24 cellular contexts compared by ENCODE assay signal in genomic region chr18:30175061-30175574, GRCh38.
DNase-seq lines count a peak whose midpoint lies in the region; ATAC-seq and TF ChIP-seq lines count a peak whose summit lies in the region.
"Had no signal": no experiment of that assay in that cellular context is flagged by ENCODE, and none has a peak within 500 bp of the region (broad histone marks: within the 10 kb centered on the region; RNA-seq: fewer than 3 reads in every experiment).

No MANE protein-coding gene starts in this region.

- H2BK5ac ChIP-seq in mesenchymal stem cell (ENCODE audit: low read depth, low read length, poor library complexity, severe bottlenecking) = no peak overlapping the region

- H3K4me3 ChIP-seq in mesenchymal stem cell (ENCODE audit: insufficient read depth in 1 of 2, low read depth in 1 of 2, low read length in 2 of 2) = no peak overlapping the region
- H3K4me3 ChIP-seq: GM23248 had no signal

- no peak overlapping the region for H2BK12ac ChIP-seq in mesenchymal stem cell (ENCODE audit: low read length in 2 of 2)

- no peak overlapping the region for H3K4me2 ChIP-seq in mesenchymal stem cell (ENCODE audit: low read length, poor library complexity, severe bottlenecking)
- H3K4me2 ChIP-seq: KMS-11 had no signal

- no peak overlapping the region for H2BK120ac ChIP-seq in mesenchymal stem cell (ENCODE audit: low read depth, low read length)

- ATAC-seq in natural killer cell = no peak
- ATAC-seq in natural killer cell treated with Interleukin-12 subunit alpha and Interleukin-12 subunit beta and Interleukin-15 and Interleukin-18, amount 100 ng/mL, for 72 hours = no peak
- ATAC-seq: HepG2 had no signal

- H3K4me1 Mint-ChIP-seq in natural killer cell = no peaks in the 10 kb centered on the region
- H3K4me1 Mint-ChIP-seq in natural killer cell treated with Interleukin-12 subunit alpha and Interleukin-12 subunit beta and Interleukin-15 and Interleukin-18, amount 100 ng/mL, for 72 hours (ENCODE audit: low read depth in 2 of 2) = no peaks in the 10 kb centered on the region
- no peaks in the 10 kb centered on the region for H3K4me1 Mint-ChIP-seq in activated CD4-positive, alpha-beta T cell treated with anti-CD3 and anti-CD28 coated beads, Interleukin-2, amount 10 ng/mL, durations not matched to agents 24 days and 14 days
- H3K4me1 Mint-ChIP-seq: CD4-positive, CD25-positive, alpha-beta regulatory T cell; H9 had no signal

- no peak overlapping the region for H3K14ac ChIP-seq in mesenchymal stem cell (ENCODE audit: low read length in 2 of 2)

- H3K27ac ChIP-seq in mesenchymal stem cell (ENCODE audit: low read length, poor library complexity, severe bottlenecking) = no peak overlapping the region
- H3K27ac ChIP-seq: GM23248, KMS-11 had no signal

- H3K36me3 Mint-ChIP-seq in natural killer cell = peaks cover 7% of the 10 kb centered on the region
- H3K36me3 Mint-ChIP-seq in natural killer cell treated with Interleukin-12 subunit alpha and Interleukin-12 subunit beta and Interleukin-15 and Interleukin-18, amount 100 ng/mL, for 72 hours = peaks cover 10% of the 10 kb centered on the region
- H3K36me3 Mint-ChIP-seq in activated CD4-positive, alpha-beta T cell treated with anti-CD3 and anti-CD28 coated beads, Interleukin-2, amount 10 ng/mL, durations not matched to agents 24 days and 14 days (ENCODE audit: low read depth) = no peaks in the 10 kb centered on the region
- H3K36me3 Mint-ChIP-seq: CD4-positive, CD25-positive, alpha-beta regulatory T cell had no signal

- H2AK5ac ChIP-seq in mesenchymal stem cell (ENCODE audit: low read length, severe bottlenecking) = peak overlapping the region; percentile 76

- no peak overlapping the region for H3K4ac ChIP-seq in mesenchymal stem cell (ENCODE audit: low read depth in 1 of 2, low read length in 2 of 2)

- no peak overlapping the region for H3K23ac ChIP-seq in mesenchymal stem cell (ENCODE audit: low read length in 2 of 2)

- H3K4me3 Mint-ChIP-seq in natural killer cell = no peak overlapping the region
- H3K4me3 Mint-ChIP-seq in natural killer cell treated with Interleukin-12 subunit alpha and Interleukin-12 subunit beta and Interleukin-15 and Interleukin-18, amount 100 ng/mL, for 72 hours = no peak overlapping the region
- no peak overlapping the region for H3K4me3 Mint-ChIP-seq in activated CD4-positive, alpha-beta T cell treated with anti-CD3 and anti-CD28 coated beads, Interleukin-2, amount 10 ng/mL, durations not matched to agents 24 days and 14 days
- H3K4me3 Mint-ChIP-seq: CD4-positive, CD25-positive, alpha-beta regulatory T cell; H9; HFFc6 had no signal

- H3K9ac ChIP-seq in mesenchymal stem cell (ENCODE audit: low read length) = no peak overlapping the region
- H3K9ac ChIP-seq: GM23248, KMS-11 had no signal

- peaks cover 7 to 14% of the 10 kb centered on the region in 2 donors for H3K9me3 Mint-ChIP-seq in natural killer cell
- H3K9me3 Mint-ChIP-seq in natural killer cell treated with Interleukin-12 subunit alpha and Interleukin-12 subunit beta and Interleukin-15 and Interleukin-18, amount 100 ng/mL, for 72 hours = peaks cover 11% of the 10 kb centered on the region
- H3K9me3 Mint-ChIP-seq in activated CD4-positive, alpha-beta T cell treated with anti-CD3 and anti-CD28 coated beads, Interleukin-2, amount 10 ng/mL, durations not matched to agents 24 days and 14 days = peaks cover 9% of the 10 kb centered on the region

- H3K79me1 ChIP-seq in mesenchymal stem cell (replicated peaks; ENCODE audit: low read length, poor library complexity, severe bottlenecking) = no peaks in the 10 kb centered on the region

- H3K27ac Mint-ChIP-seq in natural killer cell = no peak overlapping the region
- no peak overlapping the region for H3K27ac Mint-ChIP-seq in natural killer cell treated with Interleukin-12 subunit alpha and Interleukin-12 subunit beta and Interleukin-15 and Interleukin-18, amount 100 ng/mL, for 72 hours
- H3K27ac Mint-ChIP-seq in activated CD4-positive, alpha-beta T cell treated with anti-CD3 and anti-CD28 coated beads, Interleukin-2, amount 10 ng/mL, durations not matched to agents 24 days and 14 days = no peak overlapping the region
- H3K27ac Mint-ChIP-seq: CD4-positive, CD25-positive, alpha-beta regulatory T cell; H9; HFFc6 had no signal

- H3K36me3 ChIP-seq in mesenchymal stem cell (ENCODE audit: control insufficient read depth in 1 of 2, insufficient read depth in 2 of 2, low read depth in 1 of 2, low read length in 2 of 2) = peaks cover 0 to 5% of the 10 kb centered on the region in 2 experiments
- H3K36me3 ChIP-seq: BE2C had no signal

- WGBS in mesenchymal stem cell = 99% methylated on average over 48 of the region's 52 CpGs

- DNase-seq in natural killer cell (peak; percentile 14), HuH-7.5 (ENCODE audit: low spot score) (peak; percentile 1), mesenchymal stem cell (no peak)
- DNase-seq in natural killer cell treated with Interleukin-12 subunit alpha and Interleukin-12 subunit beta and Interleukin-15 and Interleukin-18, amount 100 ng/mL, for 72 hours (ENCODE audit: low spot score) = no peak
- DNase-seq in stimulated activated CD4-positive, alpha-beta T cell treated with anti-CD3 and anti-CD28 coated beads, Interleukin-2, amount 100 ng/mL, for 24 hours = no peak
- DNase-seq in stimulated activated CD4-positive, alpha-beta T cell treated with anti-CD3 and anti-CD28 coated beads, Interleukin-12 subunit alpha, Interleukin-12 subunit beta, amount 100 ng/mL, for 4 hours = no peak
- no peak for DNase-seq in activated CD4-positive, alpha-beta T cell treated with anti-CD3 and anti-CD28 coated beads, Interleukin-2, amount 10 ng/mL, durations not matched to agents 24 days and 14 days
- DNase-seq: BE2C; CD4-positive, CD25-positive, alpha-beta regulatory T cell; COR-L47; DND-41; GM23248; H9; HFFc6; NCI-H1092 treated with DMSO at 0.1 percent for 48 hours; NCI-H1436 treated with DMSO at 0.1 percent for 48 hours; NCI-H2081; NCI-H2171; NCI-H345; NCI-H526; OCI-M1; Right ventricle myocardium superior had no signal

- no peak overlapping the region for H2BK15ac ChIP-seq in mesenchymal stem cell (ENCODE audit: low read depth, poor library complexity, severe bottlenecking)

- no peaks in the 10 kb centered on the region for H3K27me3 ChIP-seq in mesenchymal stem cell (ENCODE audit: control insufficient read depth in 1 of 2, insufficient read depth in 1 of 2, low read length in 2 of 2)
- H3K27me3 ChIP-seq: BE2C had no signal

- H2AFZ ChIP-seq in mesenchymal stem cell (ENCODE audit: low read depth, low read length) = no peak overlapping the region
- H2AFZ ChIP-seq: GM23248 had no signal

- TF ChIP-seq CTCF in natural killer cell (IDR thresholded peaks at IDR 0.05) = no peak

- no peak overlapping the region for H4K91ac ChIP-seq in mesenchymal stem cell (ENCODE audit: low read length)

- H3K9me3 ChIP-seq in mesenchymal stem cell (ENCODE audit: control insufficient read depth, low read length) = peaks cover 3% of the 10 kb centered on the region
- H3K9me3 ChIP-seq: BE2C had no signal

- no peak overlapping the region for H4K8ac ChIP-seq in mesenchymal stem cell (ENCODE audit: low read length)

- no peaks in the 10 kb centered on the region for H3K27me3 Mint-ChIP-seq in natural killer cell (ENCODE audit: low read depth in 2 of 2)
- no peaks in the 10 kb centered on the region for H3K27me3 Mint-ChIP-seq in natural killer cell treated with Interleukin-12 subunit alpha and Interleukin-12 subunit beta and Interleukin-15 and Interleukin-18, amount 100 ng/mL, for 72 hours
- no peaks in the 10 kb centered on the region for H3K27me3 Mint-ChIP-seq in activated CD4-positive, alpha-beta T cell treated with anti-CD3 and anti-CD28 coated beads, Interleukin-2, amount 10 ng/mL, durations not matched to agents 24 days and 14 days
- H3K27me3 Mint-ChIP-seq: CD4-positive, CD25-positive, alpha-beta regulatory T cell had no signal

- H3K18ac ChIP-seq in mesenchymal stem cell (ENCODE audit: low read depth in 1 of 2, low read length in 2 of 2) = no peak overlapping the region

- intact Hi-C loops in natural killer cell (cut with micrococcal nuclease) = no loop called here
- intact Hi-C loops in activated CD4-positive, alpha-beta T cell treated with anti-CD3 and anti-CD28 coated beads, Interleukin-2, amount 10 ng/mL, durations not matched to agents 24 days and 14 days (cut with micrococcal nuclease) = no loop called here

- peaks cover 3% of the 10 kb centered on the region for H3K4me1 ChIP-seq in mesenchymal stem cell (ENCODE audit: control insufficient read depth, insufficient read depth, low read depth, low read length)
- H3K4me1 ChIP-seq: BE2C had no signal

Comparison
In these comparisons a context has a peak if more than half of its experiments do, and no peak if none do; other contexts are left out.
1. DNase-seq: peak in natural killer cell (single experiment) and HuH-7.5 (single experiment); none in natural killer cell treated with Interleukin-12 subunit alpha and Interleukin-12 subunit beta and Interleukin-15 and Interleukin-18, amount 100 ng/mL, for 72 hours (single experiment), mesenchymal stem cell (single experiment), stimulated activated CD4-positive, alpha-beta T cell treated with anti-CD3 and anti-CD28 coated beads, Interleukin-2, amount 100 ng/mL, for 24 hours (0 of 2), stimulated activated CD4-positive, alpha-beta T cell treated with anti-CD3 and anti-CD28 coated beads, Interleukin-12 subunit alpha, Interleukin-12 subunit beta, amount 100 ng/mL, for 4 hours (single experiment) and activated CD4-positive, alpha-beta T cell treated with anti-CD3 and anti-CD28 coated beads, Interleukin-2, amount 10 ng/mL, durations not matched to agents 24 days and 14 days (single experiment).